15 cellular contexts compared by ENCODE assay signal in genomic region chr14:22554706-22555572, GRCh38. TPM values are rescaled to one million over a fixed set of nuclear protein-coding genes. Genes with fewer than 3 reads are reported as not detected.
A peak's percentile ranks its signal among the peaks of the same experiment; 100 is the strongest.
DNase-seq lines count a peak whose midpoint lies in the region; ATAC-seq and TF ChIP-seq lines count a peak whose summit lies in the region.
"Had no signal": no experiment of that assay in that cellular context is flagged by ENCODE, and none has a peak within 500 bp of the region (broad histone marks: within the 10 kb centered on the region; RNA-seq: fewer than 3 reads in every experiment).

No MANE protein-coding gene starts in this region.

- dilution Hi-C loops in IMR-90 (cut with HindIII; ENCODE audit: low sequenced_read_pairs, unreplicated experiment) = no loop called here

- H3K79me1 ChIP-seq in IMR-90 (ENCODE audit: low read depth in 1 of 2, low read length in 2 of 2) = no peaks in the 10 kb centered on the region

- peaks cover 0 to 8% (median 1%) of the 10 kb centered on the region in 8 donors for H3K9me3 Mint-ChIP-seq in CD4-positive, alpha-beta memory T cell
- H3K9me3 Mint-ChIP-seq in naive thymus-derived CD8-positive, alpha-beta T cell = peaks cover 0 to 4% (median 0%) of the 10 kb centered on the region in 9 donors

- H2AK9ac ChIP-seq in IMR-90 (replicated peaks; ENCODE audit: low read depth, low read length, poor library complexity) = peak overlapping the region; percentile 60

- H3K27ac ChIP-seq in CD4-positive, alpha-beta memory T cell (ENCODE audit: low read depth, low read length) = peak overlapping the region; percentile 97
- no peak overlapping the region for H3K27ac ChIP-seq in IMR-90 (ENCODE audit: insufficient read depth, low read length)
- no peak overlapping the region for H3K27ac ChIP-seq in hepatocyte
- no peak overlapping the region for H3K27ac ChIP-seq in right atrium auricular region

- H3K18ac ChIP-seq in IMR-90 (ENCODE audit: low read depth, low read length) = no peak overlapping the region

- DNase-seq in CD4-positive, alpha-beta memory T cell = peak in 2 of 5 donors; percentile 36 to 43
- no peak for DNase-seq in IMR-90
- peak; percentile 72 to 73 for DNase-seq in activated T-cell treated with anti-CD3 and anti-CD28 coated beads, Interleukin-2, amount 50 U/mL, for 48 hours
- DNase-seq in naive thymus-derived CD8-positive, alpha-beta T cell = peak in 2 of 10 donors; percentile 16 to 25
- DNase-seq in left ventricle myocardium superior = no peak
- no peak for DNase-seq in hepatocyte (ENCODE audit: low spot score)
- no peak for DNase-seq in NCI-H2171 treated with DMSO at 0.1 percent for 48 hours (lab: John Stamatoyannopoulos, UW)
- DNase-seq in right atrium auricular region (ENCODE audit: low spot score) = no peak
- DNase-seq: dorsolateral prefrontal cortex, glutamatergic neuron, left lung, NCI-H187, posterior cingulate gyrus, T1000 had no signal

- no peaks in the 10 kb centered on the region for H3K79me2 ChIP-seq in hepatocyte

- no peak for TF ChIP-seq RAD21 in IMR-90 (IDR thresholded peaks at IDR 0.05; ENCODE audit: low read length)

- no peak overlapping the region for H4K5ac ChIP-seq in IMR-90 (ENCODE audit: low read depth, low read length)

- intact Hi-C loops in CD4-positive, alpha-beta memory T cell (cut with micrococcal nuclease) = loop anchor here (5.0 kb wide), 4 partner anchors 33 to 843 kb away; no protein-coding TSS in a partner anchor
- intact Hi-C loops in IMR-90 (cut with micrococcal nuclease) = loop anchor here (5.0 to 10.0 kb wide), 4 partner anchors 212 to 750 kb away; partner anchors contain the start of genes BCL2L2, MMP14, OXA1L and PPP1R3E
- intact Hi-C loops in left ventricle myocardium superior (cut with micrococcal nuclease) = loop anchor here (10.0 kb wide), 1 partner anchor 160 kb away; no protein-coding TSS in a partner anchor

- no peaks in the 10 kb centered on the region for H3K9me3 ChIP-seq in CD4-positive, alpha-beta memory T cell (ENCODE audit: control insufficient read depth in 1 of 2, low read length in 2 of 2)
- no peaks in the 10 kb centered on the region for H3K9me3 ChIP-seq in IMR-90 (ENCODE audit: control insufficient read depth, insufficient read depth, low read length)
- H3K9me3 ChIP-seq in hepatocyte (ENCODE audit: low read depth) = no peaks in the 10 kb centered on the region
- no peaks in the 10 kb centered on the region for H3K9me3 ChIP-seq in right atrium auricular region
- H3K9me3 ChIP-seq: left lung, thoracic aorta had no signal

- no peak overlapping the region for H3K9ac ChIP-seq in IMR-90 (ENCODE audit: low read depth, low read length)

- peaks cover 2 to 4% of the 10 kb centered on the region in 2 donors for H3K27me3 Mint-ChIP-seq in CD4-positive, alpha-beta memory T cell
- peaks cover 0 to 4% (median 0%) of the 10 kb centered on the region in 5 donors for H3K27me3 Mint-ChIP-seq in naive thymus-derived CD8-positive, alpha-beta T cell

- H2AFZ ChIP-seq in IMR-90 (replicated peaks; ENCODE audit: low read length, poor library complexity) = no peak overlapping the region
- no peak overlapping the region for H2AFZ ChIP-seq in hepatocyte

- H2AK5ac ChIP-seq in IMR-90 (ENCODE audit: low read depth, low read length) = no peak overlapping the region; the same call in 1 of the 2 replicates

- whole genome bisulfite sequencing in IMR-90 (ENCODE audit: extremely low coverage in 2 of 2, insufficient read length in 1 of 2), 2 experiments = 98% methylated on average over 7 of the region's 12 CpGs; no CpG with 5 or more reads in 1 of the 2 experiments
- WGBS in hepatocyte (ENCODE audit: low lambda C conversion rate, missing lambda C conversion rate) = 91% methylated on average over 12 of the region's 12 CpGs

- peaks cover 77 to 97% (median 88%) of the 10 kb centered on the region in 4 donors for H3K4me1 Mint-ChIP-seq in CD4-positive, alpha-beta memory T cell
- peaks cover 53 to 95% (median 91%) of the 10 kb centered on the region in 4 donors for H3K4me1 Mint-ChIP-seq in naive thymus-derived CD8-positive, alpha-beta T cell

- no peak overlapping the region for H3K14ac ChIP-seq in IMR-90 (replicated peaks; ENCODE audit: low read depth, low read length)

- H2BK5ac ChIP-seq in IMR-90 (ENCODE audit: low read depth, low read length, poor library complexity, severe bottlenecking) = no peak overlapping the region

- POLR2A ChIA-PET in CD4-positive, alpha-beta memory T cell (lab: Charles Lee; ENCODE audit: partially characterized antibody) = interaction anchor here (1.0 to 19.8 kb wide), 38 partner anchors 8 to 831 kb away, joined by 3 to 1762 read pairs (median 12); partner anchors contain the start of genes ABHD4, DAD1, HAUS4 and PRMT5
- POLR2A ChIA-PET in IMR-90 (lab: Charles Lee; ENCODE audit: unreplicated experiment) = no interaction called here
- POLR2A ChIA-PET in naive thymus-derived CD8-positive, alpha-beta T cell (lab: Charles Lee) = interaction anchor here (1.1 to 13.3 kb wide), 20 partner anchors 8 to 831 kb away, joined by 3 to 879 read pairs (median 10); partner anchors contain the start of genes DAD1 and OXA1L

- peaks cover 31 to 53% of the 10 kb centered on the region in 2 donors for H3K36me3 Mint-ChIP-seq in CD4-positive, alpha-beta memory T cell
- peaks cover 4 to 35% (median 30%) of the 10 kb centered on the region in 3 donors for H3K36me3 Mint-ChIP-seq in naive thymus-derived CD8-positive, alpha-beta T cell

- H3K23ac ChIP-seq in IMR-90 (ENCODE audit: low read depth, low read length) = no peak overlapping the region

- peak overlapping the region; percentile 43 for H3K4ac ChIP-seq in IMR-90 (ENCODE audit: low read depth, low read length)

- H3K27me3 ChIP-seq in CD4-positive, alpha-beta memory T cell (ENCODE audit: insufficient read depth, low read length) = no peaks in the 10 kb centered on the region
- no peaks in the 10 kb centered on the region for H3K27me3 ChIP-seq in IMR-90 (ENCODE audit: control insufficient read depth, insufficient read depth, low read length)
- H3K27me3 ChIP-seq in hepatocyte = no peaks in the 10 kb centered on the region
- no peaks in the 10 kb centered on the region for H3K27me3 ChIP-seq in right atrium auricular region
- H3K27me3 ChIP-seq: dorsolateral prefrontal cortex, left lung had no signal

- peaks cover 19% of the 10 kb centered on the region for H3K9me1 ChIP-seq in IMR-90 (ENCODE audit: insufficient read depth, low read length)

- H4K8ac ChIP-seq in IMR-90 (ENCODE audit: low read depth in 2 of 2, low read length in 2 of 2) = no peak overlapping the region

- H3K56ac ChIP-seq in IMR-90 (ENCODE audit: extremely low read depth, insufficient read depth, low read length) = no peak overlapping the region

- H2BK20ac ChIP-seq in IMR-90 (ENCODE audit: low read depth, low read length) = no peak overlapping the region

- BruUV-seq in IMR-90 (replicated peaks; lab: Mats Ljungman, UMichigan) = no TSS peak

- H3K4me1 ChIP-seq in CD4-positive, alpha-beta memory T cell (ENCODE audit: insufficient read depth, low read length) = peaks cover 97% of the 10 kb centered on the region
- H3K4me1 ChIP-seq in IMR-90 (ENCODE audit: control insufficient read depth, insufficient read depth, low read length) = peaks cover 24% of the 10 kb centered on the region
- peaks cover 19% of the 10 kb centered on the region for H3K4me1 ChIP-seq in hepatocyte (ENCODE audit: insufficient read depth)
- H3K4me1 ChIP-seq in right atrium auricular region = peaks cover 0 to 44% of the 10 kb centered on the region in 2 donors

- no peaks in the 10 kb centered on the region for H3K9me2 ChIP-seq in hepatocyte (replicated peaks; ENCODE audit: insufficient read depth)

- ATAC-seq in IMR-90 (ENCODE audit: low read depth) = no peak
- ATAC-seq in naive thymus-derived CD8-positive, alpha-beta T cell = no peak
- ATAC-seq in left ventricle myocardium superior = no peak
- ATAC-seq: left lung had no signal

- peaks cover 30% of the 10 kb centered on the region for H3K36me3 ChIP-seq in CD4-positive, alpha-beta memory T cell (ENCODE audit: insufficient read depth, low read length)
- H3K36me3 ChIP-seq in IMR-90 (ENCODE audit: control insufficient read depth, insufficient read depth, low read length) = no peaks in the 10 kb centered on the region
- no peaks in the 10 kb centered on the region for H3K36me3 ChIP-seq in hepatocyte (replicated peaks; ENCODE audit: insufficient read depth, low read depth)
- H3K36me3 ChIP-seq in right atrium auricular region = peaks cover 4% of the 10 kb centered on the region
- H3K36me3 ChIP-seq: left lung, thoracic aorta had no signal

- H3K4me3 Mint-ChIP-seq in CD4-positive, alpha-beta memory T cell = peak overlapping the region; percentile 34 to 96 (median 82)
- H3K4me3 Mint-ChIP-seq in naive thymus-derived CD8-positive, alpha-beta T cell = peak overlapping the region; percentile 61 to 97 (median 80)

- in situ Hi-C loops in IMR-90 (cut with MboI; ENCODE audit: low sequenced_read_pairs) = loop anchor here (5.0 to 10.0 kb wide), 4 partner anchors 163 to 510 kb away; partner anchors contain the start of gene OXA1L

- TF ChIP-seq POLR2A in IMR-90 (IDR thresholded peaks at IDR 0.05; ENCODE audit: low read depth, low read length) = no peak

- peak overlapping the region; percentile 98 to 100 (median 100) for H3K27ac Mint-ChIP-seq in CD4-positive, alpha-beta memory T cell
- peak overlapping the region; percentile 96 to 100 (median 99) for H3K27ac Mint-ChIP-seq in naive thymus-derived CD8-positive, alpha-beta T cell

- no peak overlapping the region for H3K4me3 ChIP-seq in CD4-positive, alpha-beta memory T cell (ENCODE audit: low read length in 2 of 2)
- H3K4me3 ChIP-seq in IMR-90 (ENCODE audit: insufficient read depth, low read depth, low read length) (no peak overlapping the region), hepatocyte (no peak overlapping the region), right atrium auricular region (no peak overlapping the region)
- H3K4me3 ChIP-seq: dorsolateral prefrontal cortex, left lung, thoracic aorta had no signal

- H4K20me1 ChIP-seq in IMR-90 (ENCODE audit: insufficient read depth, low read length) (no peaks in the 10 kb centered on the region), hepatocyte (ENCODE audit: insufficient read depth, poor library complexity, severe bottlenecking) (no peaks in the 10 kb centered on the region)

- H2BK15ac ChIP-seq in IMR-90 (ENCODE audit: low read depth, low read length) = no peak overlapping the region

- H2BK120ac ChIP-seq in IMR-90 (ENCODE audit: low read depth, low read length) = no peak overlapping the region; the same call in 1 of the 2 replicates

- CTCF ChIA-PET in CD4-positive, alpha-beta memory T cell (lab: Charles Lee; ENCODE audit: partially characterized antibody) = interaction anchor here (1.0 to 3.5 kb wide), 19 partner anchors 8 to 707 kb away, joined by 3 to 305 read pairs (median 18); partner anchors contain the start of gene DAD1
- CTCF ChIA-PET in IMR-90 (lab: Yijun Ruan, JAX) = interaction anchor here (0.5 kb wide), 1 partner anchor 439 kb away, joined by 3 read pairs; no protein-coding TSS in a partner anchor

- TF ChIP-seq CTCF in IMR-90 (conservative IDR thresholded peaks at IDR 0.05; ENCODE audit: low read depth, low read length) (no peak), hepatocyte (IDR thresholded peaks at IDR 0.05; ENCODE audit: poor library complexity) (no peak), right atrium auricular region (IDR thresholded peaks at IDR 0.05) (no peak)

- peak overlapping the region; percentile 17; the same call in 1 of the 2 replicates for H4K91ac ChIP-seq in IMR-90 (ENCODE audit: insufficient read depth, low read depth, low read length)

- H3K4me2 ChIP-seq in IMR-90 (ENCODE audit: low read depth, low read length) = no peak overlapping the region
- H3K4me2 ChIP-seq in hepatocyte = no peak overlapping the region

RNA-seq across cellular contexts. Expression of gene DAD1, which starts 34.1 kb away (rescaled TPM):
- total RNA-seq in CD4-positive, alpha-beta memory T cell = 100 to 1,000 TPM; 110 to 124 TPM
- 100 to 1,000 TPM; 602 to 735 TPM for polyA plus RNA-seq in CD4-positive, alpha-beta memory T cell
- total RNA-seq in IMR-90 (2012; rRNA removed) (396 and 449 TPM in 2 replicates), left ventricle myocardium superior (149 TPM), hepatocyte (327 and 358 TPM in 2 replicates), right atrium auricular region (100 to 1,000 TPM; 250 to 251 TPM)
- polyA plus RNA-seq in IMR-90 (2012; rRNA removed) (448 and 496 TPM in 2 replicates), hepatocyte (441 and 463 TPM in 2 replicates)
- polyA plus RNA-seq in IMR-90 (2012; cell fraction: cytosol; rRNA removed) = 412 and 479 TPM in 2 replicates
- polyA plus RNA-seq in IMR-90 (2012; cell fraction: nucleus; rRNA removed; ENCODE audit: low replicate concordance) = 92.7 and 197 TPM in 2 replicates
- 100 to 1,000 TPM; 120 to 122 TPM for total RNA-seq in naive thymus-derived CD8-positive, alpha-beta T cell
- 100 to 1,000 TPM; 610 to 660 (median 642) TPM for polyA plus RNA-seq in naive thymus-derived CD8-positive, alpha-beta T cell

RNA-seq across cellular contexts. Expression of gene ABHD4, which starts 43.2 kb away (rescaled TPM):
- total RNA-seq in CD4-positive, alpha-beta memory T cell = 10 to 100 TPM; 18.8 to 22.4 TPM
- polyA plus RNA-seq in CD4-positive, alpha-beta memory T cell = 10 to 100 TPM in 1 of 2 donors, 1 to 10 TPM in 1; 6.2 to 12.9 TPM
- 5.0 and 5.3 TPM in 2 replicates for total RNA-seq in IMR-90 (2012; rRNA removed)
- 21.8 and 22.0 TPM in 2 replicates for polyA plus RNA-seq in IMR-90 (2012; rRNA removed)
- polyA plus RNA-seq in IMR-90 (2012; cell fraction: cytosol; rRNA removed) = 13.3 and 23.6 TPM in 2 replicates
- 22.2 and 25.4 TPM in 2 replicates for polyA plus RNA-seq in IMR-90 (2012; cell fraction: nucleus; rRNA removed; ENCODE audit: low replicate concordance)
- 10 to 100 TPM; 22.2 to 22.6 TPM for total RNA-seq in naive thymus-derived CD8-positive, alpha-beta T cell
- polyA plus RNA-seq in naive thymus-derived CD8-positive, alpha-beta T cell = 10 to 100 TPM in 2 of 3 donors, 1 to 10 TPM in 1; 8.7 to 11.9 (median 11.1) TPM
- 24.5 TPM for total RNA-seq in left ventricle myocardium superior
- 30.7 and 33.9 TPM in 2 replicates for total RNA-seq in hepatocyte
- polyA plus RNA-seq in hepatocyte = 43.3 and 49.8 TPM in 2 replicates
- total RNA-seq in right atrium auricular region = 10 to 100 TPM; 20.9 to 25.4 TPM

Comparison
In these comparisons a context has a peak if more than half of its experiments do, and no peak if none do; other contexts are left out.
1. DNase-seq: peak in activated T-cell treated with anti-CD3 and anti-CD28 coated beads, Interleukin-2, amount 50 U/mL, for 48 hours (2 of 2); none in IMR-90 (single experiment), left ventricle myocardium superior (single experiment), hepatocyte (single experiment), NCI-H2171 treated with DMSO at 0.1 percent for 48 hours (single experiment) and right atrium auricular region (single experiment).